23 cellular contexts compared by ENCODE assay signal in genomic region chr5:76298852-76299251, GRCh38.
"Had no signal": no experiment of that assay in that cellular context is flagged by ENCODE, and none has a peak within 500 bp of the region (broad histone marks: within the 10 kb centered on the region; RNA-seq: fewer than 3 reads in every experiment).

No MANE protein-coding gene starts in this region.

- H3K9me3 Mint-ChIP-seq: activated naive CD4-positive, alpha-beta T cell treated with anti-CD3 and anti-CD28 coated beads, Interleukin-2, amount 50 U/mL, for 24 hours; activated T-cell treated with anti-CD3 and anti-CD28 coated beads, Interleukin-2, amount 50 U/mL, for 72 hours; immature natural killer cell; natural killer cell treated with Interleukin-12 subunit alpha and Interleukin-12 subunit beta and Interleukin-15 and Interleukin-18, amount 100 ng/mL, for 72 hours; T-helper 2 cell treated with Interferon-gamma antibody and Interleukin-4, amounts not matched to agents 5 μg/mL and 100 μg/mL, for 36 hours had no signal

- H3K36me3 Mint-ChIP-seq: activated naive CD4-positive, alpha-beta T cell treated with anti-CD3 and anti-CD28 coated beads, Interleukin-2, amount 50 U/mL, for 24 hours; natural killer cell treated with Interleukin-12 subunit alpha and Interleukin-12 subunit beta and Interleukin-15 and Interleukin-18, amount 100 ng/mL, for 72 hours had no signal

- H2AFZ ChIP-seq: hepatocyte had no signal

- H3K79me2 ChIP-seq: hepatocyte had no signal

- H3K4me1 ChIP-seq: adrenal gland, ascending aorta, left ventricle myocardium inferior, prostate gland, upper lobe of right lung had no signal

- H3K4me3 ChIP-seq: adrenal gland, ascending aorta, hepatocyte, left ventricle myocardium inferior, prostate gland, upper lobe of right lung had no signal

- DNase-seq: activated CD4-positive, alpha-beta T cell treated with anti-CD3 and anti-CD28 coated beads, Interleukin-2, amount 50 U/mL, for 48 hours; activated CD4-positive, CD25-positive, alpha-beta regulatory T cell treated with anti-CD3 and anti-CD28 coated beads, Interleukin-2, amount 50 U/mL, for 72 hours; activated effector memory CD4-positive, alpha-beta T cell treated with anti-CD3 and anti-CD28 coated beads, Interleukin-2, amount 50 U/mL, for 16 hours; activated T-cell treated with anti-CD3 and anti-CD28 coated beads, Interleukin-2, amount 50 U/mL, for 72 hours; adrenal gland; brain microvascular endothelial cell; dermis blood vessel endothelial cell; effector CD8-positive, alpha-beta T cell; foreskin keratinocyte; glutamatergic neuron; immature natural killer cell; left ventricle myocardium inferior; midbrain; stimulated activated CD4-positive, alpha-beta T cell treated with anti-CD3 and anti-CD28 coated beads, Interleukin-4, amount 100 ng/mL, for 4 hours; stimulated activated naive CD8-positive, alpha-beta T cell treated with anti-CD3 and anti-CD28 coated beads, Interleukin-15, Interleukin-2, amounts not matched to agents 100 U/mL and 50 U/mL, for 24 hours; upper lobe of right lung; WERI-Rb-1 had no signal

- H3K27me3 Mint-ChIP-seq: activated naive CD4-positive, alpha-beta T cell treated with anti-CD3 and anti-CD28 coated beads, Interleukin-2, amount 50 U/mL, for 24 hours; natural killer cell treated with Interleukin-12 subunit alpha and Interleukin-12 subunit beta and Interleukin-15 and Interleukin-18, amount 100 ng/mL, for 72 hours had no signal

- H3K27ac ChIP-seq: adrenal gland, ascending aorta, brain microvascular endothelial cell, foreskin keratinocyte, hepatocyte, left ventricle myocardium inferior, prostate gland, upper lobe of right lung, WERI-Rb-1 had no signal

- H3K4me3 Mint-ChIP-seq: activated naive CD4-positive, alpha-beta T cell treated with anti-CD3 and anti-CD28 coated beads, Interleukin-2, amount 50 U/mL, for 24 hours; immature natural killer cell; natural killer cell treated with Interleukin-12 subunit alpha and Interleukin-12 subunit beta and Interleukin-15 and Interleukin-18, amount 100 ng/mL, for 72 hours had no signal

- H3K27ac Mint-ChIP-seq: activated naive CD4-positive, alpha-beta T cell treated with anti-CD3 and anti-CD28 coated beads, Interleukin-2, amount 50 U/mL, for 24 hours; natural killer cell treated with Interleukin-12 subunit alpha and Interleukin-12 subunit beta and Interleukin-15 and Interleukin-18, amount 100 ng/mL, for 72 hours had no signal

- H3K36me3 ChIP-seq: adrenal gland, ascending aorta, brain microvascular endothelial cell, left ventricle myocardium inferior, prostate gland, upper lobe of right lung, WERI-Rb-1 had no signal

- H3K4me2 ChIP-seq: hepatocyte had no signal

- H3K27me3 ChIP-seq: adrenal gland, ascending aorta, brain microvascular endothelial cell, foreskin keratinocyte, hepatocyte, upper lobe of right lung had no signal

- ATAC-seq: foreskin keratinocyte; natural killer cell treated with Interleukin-12 subunit alpha and Interleukin-12 subunit beta and Interleukin-15 and Interleukin-18, amount 100 ng/mL, for 72 hours; stimulated activated naive CD8-positive, alpha-beta T cell treated with anti-CD3 and anti-CD28 coated beads, Interleukin-15, Interleukin-2, amounts not matched to agents 100 U/mL and 50 U/mL, for 24 hours; upper lobe of right lung had no signal

- H3K9me3 ChIP-seq: adrenal gland, ascending aorta, left ventricle myocardium inferior, prostate gland, upper lobe of right lung had no signal
